Comparison of ENCODE assay signal across 15 cellular contexts in genomic region chr2:179275280-179276013, GRCh38. TPM values are rescaled to one million over a fixed set of nuclear protein-coding genes. Genes with fewer than 3 reads are reported as not detected.
DNase-seq lines count a peak whose midpoint lies in the region; ATAC-seq and TF ChIP-seq lines count a peak whose summit lies in the region.
"Had no signal": no experiment of that assay in that cellular context is flagged by ENCODE, and none has a peak within 500 bp of the region (broad histone marks: within the 10 kb centered on the region; RNA-seq: fewer than 3 reads in every experiment).

No MANE protein-coding gene starts in this region.

- ATAC-seq in GM21360 (IDR thresholded peaks at IDR 0.05; ENCODE audit: unreplicated experiment) = no peak
- ATAC-seq in GM21423 (IDR thresholded peaks at IDR 0.05; ENCODE audit: unreplicated experiment) = no peak
- ATAC-seq in HG03457 (IDR thresholded peaks at IDR 0.05; ENCODE audit: unreplicated experiment) = no peak
- ATAC-seq: activated CD8-positive, alpha-beta memory T cell treated with anti-CD3 and anti-CD28 coated beads, Interleukin-2, amount 10 ng/mL, durations not matched to agents 7 days and 5 days; PC-3; upper lobe of right lung had no signal

- H3K4me3 ChIP-seq in GM23248 (no peak overlapping the region), adipocyte (ENCODE audit: low read length) (no peak overlapping the region), testis (no peak overlapping the region)
- H3K4me3 ChIP-seq: upper lobe of right lung had no signal

- TF ChIP-seq CTCF in testis (IDR thresholded peaks at IDR 0.05) = no peak

- H3F3A ChIP-seq in GM23248 (ENCODE audit: insufficient read depth) = peaks cover 23% of the 10 kb centered on the region

- 40 to 44% methylated on average over 4 of the region's 4 CpGs for WGBS in GM23248 (ENCODE audit: low coverage in 1 of 2, low lambda C conversion rate in 2 of 2, missing lambda C conversion rate in 2 of 2), 2 experiments
- WGBS in testis, 2 donors = 65 to 82% methylated on average over 4 of the region's 4 CpGs

- H3K9ac ChIP-seq in GM23248 = no peak overlapping the region
- H3K9ac ChIP-seq in adipocyte (ENCODE audit: low read length) = peak overlapping the region; percentile 20

- H3K4me1 ChIP-seq in GM23248 (ENCODE audit: insufficient read depth) (peaks cover 32% of the 10 kb centered on the region), adipocyte (ENCODE audit: control insufficient read depth, insufficient read depth, low read length) (peaks cover 56% of the 10 kb centered on the region), testis (peaks cover 16% of the 10 kb centered on the region)

- no peak overlapping the region for H3K4me2 ChIP-seq in GM23248 (ENCODE audit: unreplicated experiment)

- H3K27me3 ChIP-seq in GM23248 (replicated peaks; ENCODE audit: insufficient read depth) = no peaks in the 10 kb centered on the region
- no peaks in the 10 kb centered on the region for H3K27me3 ChIP-seq in adipocyte (replicated peaks; ENCODE audit: control insufficient read depth, insufficient read depth, low read length)
- H3K27me3 ChIP-seq in testis = no peaks in the 10 kb centered on the region
- H3K27me3 ChIP-seq: upper lobe of right lung had no signal

- H2AFZ ChIP-seq in GM23248 = 0 out of 2 replicates have a peak overlapping the region, but pooled peaks have one; percentile 37

- H3K27ac ChIP-seq in GM23248 = no peak overlapping the region
- H3K27ac ChIP-seq in testis = peak overlapping the region; percentile 40 to 85
- H3K27ac ChIP-seq: upper lobe of right lung had no signal

- H3K36me3 ChIP-seq in GM23248 (ENCODE audit: low read depth) = no peaks in the 10 kb centered on the region
- no peaks in the 10 kb centered on the region for H3K36me3 ChIP-seq in adipocyte (ENCODE audit: control insufficient read depth, insufficient read depth, low read length, severe bottlenecking)
- no peaks in the 10 kb centered on the region for H3K36me3 ChIP-seq in testis (ENCODE audit: low read depth, missing control alignments)
- H3K36me3 ChIP-seq: upper lobe of right lung had no signal

- DNase-seq in GM23248 (peak; percentile 49), adipocyte (ENCODE audit: low read depth) (peak; percentile 53), iris pigment epithelial cell (ENCODE audit: low read depth) (peak; percentile 41), testis (no peak)
- DNase-seq: activated CD8-positive, alpha-beta memory T cell treated with anti-CD3 and anti-CD28 coated beads, Interleukin-2, amount 10 ng/mL, durations not matched to agents 7 days and 5 days; activated naive CD4-positive, alpha-beta T cell treated with anti-CD3 and anti-CD28 coated beads, Interleukin-2, amount 50 U/mL, for 16 hours; central memory CD4-positive, alpha-beta T cell; GF-D8; hippocampal formation; NCI-H1105; PC-3; upper lobe of right lung had no signal

- H3K9me3 ChIP-seq in GM23248 (ENCODE audit: low read depth) (no peaks in the 10 kb centered on the region), adipocyte (ENCODE audit: control insufficient read depth, low read length) (no peaks in the 10 kb centered on the region), testis (no peaks in the 10 kb centered on the region)
- H3K9me3 ChIP-seq: upper lobe of right lung had no signal

- TF ChIP-seq POLR2A in testis (IDR thresholded peaks at IDR 0.05) = no peak

- H3K79me2 ChIP-seq in GM23248 (ENCODE audit: insufficient read depth) = no peaks in the 10 kb centered on the region

- H3K9me2 ChIP-seq in GM23248 (ENCODE audit: insufficient read depth) = no peaks in the 10 kb centered on the region

- in situ Hi-C loops in GM23248 (cut with MboI) = no loop called here

- intact Hi-C loops in testis (cut with DNase I; ENCODE audit: low total_unique reads) = no loop called here

- H4K20me1 ChIP-seq in GM23248 (ENCODE audit: insufficient read depth) = no peaks in the 10 kb centered on the region

RNA-seq across cellular contexts. Expression of gene SESTD1, which starts 10.8 kb away (rescaled TPM):
- 22.5 and 28.3 TPM in 2 replicates for total RNA-seq in GM23248 (2014; rRNA removed; shearing (Covaris generic))
- 71.1 and 77.1 TPM in 2 replicates for polyA plus RNA-seq in GM23248 (2016; fragmentation: Nextera tagmentation; extraction: Ambion mirVana)
- total RNA-seq in testis = 10 to 100 TPM; 50.0 to 56.1 TPM
- 94.5 TPM for polyA plus RNA-seq in testis (ENCODE audit: insufficient read depth, low read depth, low replicate concordance)
